27 cellular contexts compared by ENCODE assay signal in the genomic region with DNA sequence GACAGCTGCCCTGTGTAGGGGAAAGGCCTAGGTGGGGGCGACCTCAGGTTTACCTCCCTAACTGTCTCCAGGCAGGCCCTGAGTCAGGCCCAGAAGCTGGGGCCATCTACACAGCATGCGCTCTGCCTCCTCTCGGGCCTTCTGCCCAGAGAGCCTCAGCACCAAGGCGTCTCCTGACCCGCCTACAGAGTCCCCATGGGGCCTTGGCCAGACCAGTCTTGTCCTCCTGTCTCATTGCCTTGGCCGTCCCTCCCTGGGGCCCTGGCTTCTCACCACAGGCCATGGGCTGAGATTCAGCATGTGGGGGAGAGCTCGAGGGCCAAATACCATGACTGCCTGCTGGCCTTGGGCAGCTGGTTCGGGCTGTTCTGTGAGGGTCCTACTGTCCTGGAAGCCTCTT. TPM values are rescaled to one million over a fixed set of nuclear protein-coding genes. Genes with fewer than 3 reads are reported as not detected.
A peak's percentile ranks its signal among the peaks of the same experiment; 100 is the strongest.
DNase-seq lines count a peak whose midpoint lies in the region; ATAC-seq and TF ChIP-seq lines count a peak whose summit lies in the region.
"Had no signal": no experiment of that assay in that cellular context is flagged by ENCODE, and none has a peak within 500 bp of the region (broad histone marks: within the 10 kb centered on the region; RNA-seq: fewer than 3 reads in every experiment).

No MANE protein-coding gene starts in this region.

- H3K4me1 ChIP-seq in H9 (ENCODE audit: insufficient read depth, low read length) = no peaks in the 10 kb centered on the region
- no peaks in the 10 kb centered on the region for H3K4me1 ChIP-seq in suprapubic skin
- H3K4me1 ChIP-seq: BE2C had no signal

- H2BK20ac ChIP-seq in H9 (ENCODE audit: low read depth, low read length, poor library complexity, severe bottlenecking) = no peak overlapping the region

- H4K8ac ChIP-seq in H9 (replicated peaks; ENCODE audit: insufficient read length, low read depth, low read length) = no peak overlapping the region

- H2BK15ac ChIP-seq in H9 (ENCODE audit: low read depth, low read length) = no peak overlapping the region

- H3K14ac ChIP-seq in H9 (ENCODE audit: insufficient read depth, low read length) = no peak overlapping the region

- H3K9me3 ChIP-seq in H9 (ENCODE audit: control insufficient read depth, low read depth, low read length) (no peaks in the 10 kb centered on the region), suprapubic skin (no peaks in the 10 kb centered on the region)
- H3K9me3 ChIP-seq: BE2C, prostate gland, uterus had no signal

- peak overlapping the region in 2 of 3 experiments; percentile 28 to 74; a peak in 2 of 7 replicates for H3K27ac Mint-ChIP-seq in H9
- no peak overlapping the region for H3K27ac Mint-ChIP-seq in T-helper 2 cell treated with Interferon-gamma antibody and Interleukin-4, amounts not matched to agents 5 μg/mL and 100 μg/mL, for 36 hours
- H3K27ac Mint-ChIP-seq: T-helper 1 cell treated with Interleukin-12 subunit alpha and Interleukin-12 subunit beta and Interleukin-4 antibody, amounts not matched to agents 30 μg/mL and 1 μg/mL, for 36 hours had no signal

- H4K20me1 ChIP-seq in H9 (ENCODE audit: control insufficient read depth, insufficient read depth, insufficient read length) = no peaks in the 10 kb centered on the region

- H3T11ph ChIP-seq in H9 (ENCODE audit: low read length) = no peak overlapping the region

- H3K23ac ChIP-seq in H9 (ENCODE audit: insufficient read length, low read depth, low read length) = no peak overlapping the region

- no peak overlapping the region for H3K9ac ChIP-seq in H9 (ENCODE audit: extremely low read depth, insufficient read length, low read length)
- H3K9ac ChIP-seq: KMS-11 had no signal

- H2AFZ ChIP-seq in H9 (ENCODE audit: low read length) = no peak overlapping the region
- H2AFZ ChIP-seq: PC-9 had no signal

- TF ChIP-seq POLR2A in suprapubic skin (IDR thresholded peaks at IDR 0.05) = no peak

- H3K4me3 Mint-ChIP-seq in H9 = no peak overlapping the region
- no peak overlapping the region for H3K4me3 Mint-ChIP-seq in T-helper 2 cell treated with Interferon-gamma antibody and Interleukin-4, amounts not matched to agents 5 μg/mL and 100 μg/mL, for 36 hours
- H3K4me3 Mint-ChIP-seq: stimulated activated effector memory CD8-positive, alpha-beta T cell treated with anti-CD3 and anti-CD28 coated beads, Interleukin-12 subunit alpha, Interleukin-12 subunit beta, amount 100 ng/mL, for 72 hours; T-helper 1 cell treated with Interleukin-12 subunit alpha and Interleukin-12 subunit beta and Interleukin-4 antibody, amounts not matched to agents 30 μg/mL and 1 μg/mL, for 36 hours had no signal

- DNase-seq in H9 (no peak), myocyte (ENCODE audit: low read depth) (peak; percentile 7), suprapubic skin (ENCODE audit: low spot score in 2 of 2) (no peak), glomerular visceral epithelial cell (ENCODE audit: extremely low spot score) (no peak)
- DNase-seq in stimulated activated naive CD4-positive, alpha-beta T cell treated with Interleukin-2 at 50 U/mL for 16 hours (lab: John Stamatoyannopoulos, UW) = no peak
- no peak for DNase-seq in T-helper 2 cell treated with Interferon-gamma antibody and Interleukin-4, amounts not matched to agents 5 μg/mL and 100 μg/mL, for 36 hours (ENCODE audit: low spot score)
- DNase-seq: activated CD4-positive, alpha-beta T cell treated with anti-CD3 and anti-CD28 coated beads, Interleukin-2, amount 50 U/mL, for 4 hours; activated naive CD4-positive, alpha-beta T cell; activated T-cell treated with anti-CD3 and anti-CD28 coated beads, Interleukin-2, amount 50 U/mL, for 48 hours; BE2C; cerebellar nuclear complex; DMS153; dorsolateral prefrontal cortex; mesendoderm; NCI-H1436; NCI-H2081 treated with DMSO at 0.1 percent for 48 hours; NCI-H226; NCI-H69; PC-9; stimulated activated CD4-positive, alpha-beta T cell treated with anti-CD3 and anti-CD28 coated beads, Interleukin-15, amount 100 ng/mL, for 24 hours had no signal

- no peak overlapping the region for H2BK5ac ChIP-seq in H9 (ENCODE audit: insufficient read length, low read length)

- no peaks in the 10 kb centered on the region for H3K79me2 ChIP-seq in H9 (ENCODE audit: insufficient read depth, low read length)

- no peak overlapping the region for H3K4ac ChIP-seq in H9 (ENCODE audit: low read depth, low read length)

- no peak overlapping the region for H3K4me3 ChIP-seq in suprapubic skin
- H3K4me3 ChIP-seq: dorsolateral prefrontal cortex, PC-9, prostate gland, uterus had no signal

- no peaks in the 10 kb centered on the region for H3K79me1 ChIP-seq in H9 (ENCODE audit: insufficient read depth, low read depth, low read length, poor library complexity, severe bottlenecking)

- no peak for TF ChIP-seq EP300 in suprapubic skin (IDR thresholded peaks at IDR 0.05)

- no peak overlapping the region for H3K56ac ChIP-seq in H9 (ENCODE audit: insufficient read length, low read depth, low read length)

- no peak overlapping the region for H4K91ac ChIP-seq in H9 (ENCODE audit: insufficient read length, low read depth, low read length)

- no peak overlapping the region for H2BK120ac ChIP-seq in H9 (ENCODE audit: low read depth, low read length, poor library complexity, severe bottlenecking)

- H3K23me2 ChIP-seq in H9 (ENCODE audit: insufficient read length, low read depth, low read length, poor library complexity, severe bottlenecking) = no peaks in the 10 kb centered on the region

- no peak for TF ChIP-seq CTCF in H9 (conservative IDR thresholded peaks at IDR 0.05)
- no peak for TF ChIP-seq CTCF in suprapubic skin (IDR thresholded peaks at IDR 0.05)

- WGBS in H9 (ENCODE audit: extremely low coverage, insufficient read length, low lambda C conversion rate) = no CpG with 5 or more reads among the region's 8 CpGs
- 69% methylated on average over 6 of the region's 8 CpGs for WGBS in suprapubic skin

- H3K27me3 Mint-ChIP-seq in H9 (ENCODE audit: low read depth) = no peaks in the 10 kb centered on the region
- no peaks in the 10 kb centered on the region for H3K27me3 Mint-ChIP-seq in T-helper 2 cell treated with Interferon-gamma antibody and Interleukin-4, amounts not matched to agents 5 μg/mL and 100 μg/mL, for 36 hours (ENCODE audit: low read depth)

- H3K36me3 ChIP-seq in suprapubic skin = peaks cover 100% of the 10 kb centered on the region
- H3K36me3 ChIP-seq: uterus had no signal

- no peak overlapping the region for H3K4me2 ChIP-seq in H9 (ENCODE audit: insufficient read depth, insufficient read length, low read length)
- H3K4me2 ChIP-seq: KMS-11, PC-9 had no signal

- ATAC-seq in esophagus mucosa = peak; percentile 16
- ATAC-seq: SK-N-SH treated with all-trans-retinoic acid at 6 μM for 48 hours; stimulated activated effector memory CD8-positive, alpha-beta T cell treated with anti-CD3 and anti-CD28 coated beads, Interleukin-12 subunit alpha, Interleukin-12 subunit beta, amount 100 ng/mL, for 72 hours had no signal

- no peak overlapping the region for H2BK12ac ChIP-seq in H9 (ENCODE audit: insufficient read length, low read depth, low read length)

- H3K9me3 Mint-ChIP-seq in H9 = no peaks in the 10 kb centered on the region; a peak in 1 of 5 replicates
- H3K9me3 Mint-ChIP-seq in T-helper 2 cell treated with Interferon-gamma antibody and Interleukin-4, amounts not matched to agents 5 μg/mL and 100 μg/mL, for 36 hours = no peaks in the 10 kb centered on the region
- H3K9me3 Mint-ChIP-seq: stimulated activated effector memory CD8-positive, alpha-beta T cell treated with anti-CD3 and anti-CD28 coated beads, Interleukin-12 subunit alpha, Interleukin-12 subunit beta, amount 100 ng/mL, for 72 hours; T-helper 1 cell treated with Interleukin-12 subunit alpha and Interleukin-12 subunit beta and Interleukin-4 antibody, amounts not matched to agents 30 μg/mL and 1 μg/mL, for 36 hours had no signal

- H3K27me3 ChIP-seq in H9 (ENCODE audit: insufficient read depth, low read length) = no peaks in the 10 kb centered on the region
- H3K27me3 ChIP-seq in suprapubic skin = no peaks in the 10 kb centered on the region
- H3K27me3 ChIP-seq: BE2C, dorsolateral prefrontal cortex, uterus had no signal

- H4K5ac ChIP-seq in H9 (ENCODE audit: insufficient read length, low read depth, low read length) = no peak overlapping the region

- H3K27ac ChIP-seq in H9 (ENCODE audit: insufficient read length, low read depth, low read length) = no peak overlapping the region
- H3K27ac ChIP-seq in suprapubic skin = peak overlapping the region; percentile 70
- H3K27ac ChIP-seq: KMS-11, PC-9 had no signal

- no peaks in the 10 kb centered on the region for H3K4me1 Mint-ChIP-seq in H9
- no peaks in the 10 kb centered on the region for H3K4me1 Mint-ChIP-seq in T-helper 2 cell treated with Interferon-gamma antibody and Interleukin-4, amounts not matched to agents 5 μg/mL and 100 μg/mL, for 36 hours (ENCODE audit: low read depth)
- H3K4me1 Mint-ChIP-seq: stimulated activated effector memory CD8-positive, alpha-beta T cell treated with anti-CD3 and anti-CD28 coated beads, Interleukin-12 subunit alpha, Interleukin-12 subunit beta, amount 100 ng/mL, for 72 hours had no signal

- H2AK5ac ChIP-seq in H9 (ENCODE audit: insufficient read length, low read length) = no peak overlapping the region

- H3K18ac ChIP-seq in H9 (ENCODE audit: insufficient read length, low read depth, low read length) = no peak overlapping the region

- H3K36me3 Mint-ChIP-seq in H9 (ENCODE audit: insufficient read depth in 1 of 3, low read depth in 3 of 3) = peaks cover 51 to 96% (median 94%) of the 10 kb centered on the region in 3 experiments; a peak in 6 of 7 replicates
- H3K36me3 Mint-ChIP-seq in T-helper 2 cell treated with Interferon-gamma antibody and Interleukin-4, amounts not matched to agents 5 μg/mL and 100 μg/mL, for 36 hours (ENCODE audit: low read depth) = peaks cover 31% of the 10 kb centered on the region

RNA-seq across cellular contexts. Expression of gene SMARCA4, which starts 59.0 kb away (rescaled TPM):
- total RNA-seq in H9 (2021) (245 and 261 TPM in 2 replicates), esophagus mucosa (93.2 TPM), myocyte (80.2 and 89.3 TPM in 2 replicates), suprapubic skin (100 to 1,000 TPM in 2 of 4 donors, 10 to 100 TPM in 2; 85.2 to 142 (median 101) TPM)
- 87.2 TPM for polyA plus RNA-seq in myocyte (2012)
